ENCODE assay signal across 20 cellular contexts in the genomic region with DNA sequence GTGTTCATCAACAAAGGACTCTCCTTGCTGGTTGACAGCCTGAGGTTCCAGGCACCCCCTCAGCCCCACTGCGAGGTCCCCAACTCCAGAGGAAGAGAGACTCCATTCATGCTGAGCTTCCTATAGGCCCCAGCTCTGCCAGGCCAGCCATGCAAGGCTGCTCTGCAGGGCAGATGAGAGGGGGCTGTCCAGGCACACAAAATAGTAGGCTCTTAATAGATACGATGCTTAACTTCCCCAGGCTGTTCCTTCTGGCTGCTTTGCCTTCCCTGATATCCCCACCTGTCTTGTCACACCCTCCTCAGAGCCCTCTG. TPM values are rescaled to one million over a fixed set of nuclear protein-coding genes. Genes with fewer than 3 reads are reported as not detected.
DNase-seq lines count a peak whose midpoint lies in the region; ATAC-seq and TF ChIP-seq lines count a peak whose summit lies in the region.
"Had no signal": no experiment of that assay in that cellular context is flagged by ENCODE, and none has a peak within 500 bp of the region (broad histone marks: within the 10 kb centered on the region; RNA-seq: fewer than 3 reads in every experiment).

No MANE protein-coding gene starts in this region.

- H3K4me3 ChIP-seq in adipocyte (ENCODE audit: low read length) (no peak overlapping the region), neural progenitor cell (no peak overlapping the region), tibial artery (no peak overlapping the region), OCI-LY7 (ENCODE audit: low read depth, low read length, poor library complexity, severe bottlenecking) (no peak overlapping the region)

- H3K36me3 Mint-ChIP-seq in neural progenitor cell (no peaks in the 10 kb centered on the region), T-helper 17 cell (ENCODE audit: low read depth) (no peaks in the 10 kb centered on the region)
- no peaks in the 10 kb centered on the region for H3K36me3 Mint-ChIP-seq in activated T-cell treated with anti-CD3 and anti-CD28 coated beads, Interleukin-2, amount 50 U/mL, for 72 hours (ENCODE audit: insufficient read depth in 2 of 2)

- H3K4me3 Mint-ChIP-seq in neural progenitor cell (no peak overlapping the region), T-helper 17 cell (no peak overlapping the region)
- no peak overlapping the region for H3K4me3 Mint-ChIP-seq in activated T-cell treated with anti-CD3 and anti-CD28 coated beads, Interleukin-2, amount 50 U/mL, for 72 hours
- H3K4me3 Mint-ChIP-seq: central memory CD8-positive, alpha-beta T cell; naive thymus-derived CD4-positive, alpha-beta T cell; T-helper 1 cell treated with Interleukin-12 subunit alpha and Interleukin-12 subunit beta and Interleukin-4 antibody, amounts not matched to agents 30 μg/mL and 1 μg/mL, for 36 hours had no signal

- intact Hi-C loops in tibial artery (cut with DNase I; ENCODE audit: low total_unique reads), result no loop called here
- intact Hi-C loops in OCI-LY7 (cut with micrococcal nuclease; ENCODE audit: unreplicated experiment), result no loop called here

- H3K27me3 Mint-ChIP-seq in neural progenitor cell (ENCODE audit: insufficient read depth, low read depth) (peaks cover 3% of the 10 kb centered on the region), T-helper 17 cell (no peaks in the 10 kb centered on the region)
- no peaks in the 10 kb centered on the region for H3K27me3 Mint-ChIP-seq in activated T-cell treated with anti-CD3 and anti-CD28 coated beads, Interleukin-2, amount 50 U/mL, for 72 hours (ENCODE audit: low read depth)
- H3K27me3 Mint-ChIP-seq: central memory CD8-positive, alpha-beta T cell; naive thymus-derived CD4-positive, alpha-beta T cell had no signal

- peaks cover 16% of the 10 kb centered on the region for H3F3A ChIP-seq in neural progenitor cell (ENCODE audit: low read depth)

- no peaks in the 10 kb centered on the region for H3K9me2 ChIP-seq in OCI-LY7 (ENCODE audit: insufficient read depth, low read length)

- ATAC-seq in foreskin keratinocyte (peak; percentile 26), T-helper 17 cell (no peak)
- no peak for ATAC-seq in activated T-cell treated with anti-CD3 and anti-CD28 coated beads, Interleukin-2, amount 50 U/mL, for 72 hours (replicated peaks in 1 of 2)
- ATAC-seq: naive thymus-derived CD4-positive, alpha-beta T cell had no signal

- no peak overlapping the region for H2AFZ ChIP-seq in neural progenitor cell (replicated peaks)
- H2AFZ ChIP-seq in OCI-LY7 (ENCODE audit: low read length), result no peak overlapping the region

- BruUV-seq in OCI-LY7 (replicated peaks; lab: Mats Ljungman, UMichigan), result no TSS peak

- peaks cover 23% of the 10 kb centered on the region for H4K20me1 ChIP-seq in neural progenitor cell (ENCODE audit: low read depth)
- H4K20me1 ChIP-seq in OCI-LY7 (ENCODE audit: insufficient read depth, low read length), result no peaks in the 10 kb centered on the region

- DNase-seq in adipocyte (ENCODE audit: low read depth) (no peak), foreskin keratinocyte (no peak), neural progenitor cell (ENCODE audit: low spot score) (no peak), tibial artery (no peak), OCI-LY7 (ENCODE audit: low spot score) (no peak), germinal center (ENCODE audit: low spot score) (no peak), T-helper 17 cell (no peak)
- DNase-seq in activated T-cell treated with anti-CD3 and anti-CD28 coated beads, Interleukin-2, amount 50 U/mL, for 72 hours, result no peak
- DNase-seq: activated CD8-positive, alpha-beta memory T cell treated with anti-CD3 and anti-CD28 coated beads, Interleukin-2, amount 50 U/mL, for 4 hours; activated naive CD4-positive, alpha-beta T cell treated with Interleukin-2 at 50 U/mL for 16 hours; DMS153; naive thymus-derived CD4-positive, alpha-beta T cell; NCI-H187; NCI-H524 treated with DMSO at 0.1 percent for 48 hours; stimulated activated CD4-positive, alpha-beta T cell treated with anti-CD3 and anti-CD28 coated beads, Interleukin-4, amount 100 ng/mL, for 4 hours had no signal

- CTCF ChIA-PET in OCI-LY7 (lab: Charles Lee; ENCODE audit: unreplicated experiment), result no interaction called here

- H3K4me1 Mint-ChIP-seq in neural progenitor cell (peaks cover 10% of the 10 kb centered on the region), T-helper 17 cell (peaks cover 5% of the 10 kb centered on the region)
- H3K4me1 Mint-ChIP-seq in activated T-cell treated with anti-CD3 and anti-CD28 coated beads, Interleukin-2, amount 50 U/mL, for 72 hours (ENCODE audit: low read depth), result peaks cover 5% of the 10 kb centered on the region

- no peaks in the 10 kb centered on the region for H3K36me3 ChIP-seq in adipocyte (ENCODE audit: control insufficient read depth, insufficient read depth, low read length, severe bottlenecking)
- H3K36me3 ChIP-seq in neural progenitor cell, result no peaks in the 10 kb centered on the region
- H3K36me3 ChIP-seq in tibial artery, result no peaks in the 10 kb centered on the region
- no peaks in the 10 kb centered on the region for H3K36me3 ChIP-seq in OCI-LY7 (ENCODE audit: insufficient read depth, low read length)
- H3K36me3 ChIP-seq: BE2C had no signal

- peaks cover 13% of the 10 kb centered on the region for H3K4me1 ChIP-seq in adipocyte (ENCODE audit: control insufficient read depth, insufficient read depth, low read length)
- peaks cover 7% of the 10 kb centered on the region for H3K4me1 ChIP-seq in foreskin keratinocyte
- H3K4me1 ChIP-seq in neural progenitor cell, result peaks cover 4% of the 10 kb centered on the region
- H3K4me1 ChIP-seq in tibial artery, result peaks cover 0 to 56% (median 39%) of the 10 kb centered on the region in 4 donors
- no peaks in the 10 kb centered on the region for H3K4me1 ChIP-seq in OCI-LY7 (ENCODE audit: insufficient read depth, low read length, poor library complexity, severe bottlenecking)
- H3K4me1 ChIP-seq: BE2C had no signal

- peak overlapping the region; percentile 5 for H3K9ac ChIP-seq in adipocyte (ENCODE audit: low read length)
- no peak overlapping the region for H3K9ac ChIP-seq in neural progenitor cell

- TF ChIP-seq CTCF in foreskin keratinocyte (conservative IDR thresholded peaks at IDR 0.05), result no peak
- TF ChIP-seq CTCF in neural progenitor cell (IDR thresholded peaks at IDR 0.05), result no peak
- TF ChIP-seq CTCF in tibial artery (IDR thresholded peaks at IDR 0.05), result no peak
- TF ChIP-seq CTCF in OCI-LY7 (conservative IDR thresholded peaks at IDR 0.05; ENCODE audit: low read length), result no peak

- POLR2A ChIA-PET in OCI-LY7 (lab: Charles Lee), result no interaction called here

- H3K4me2 ChIP-seq in neural progenitor cell (no peak overlapping the region), OCI-LY7 (ENCODE audit: low read length) (no peak overlapping the region)

- H3K79me2 ChIP-seq in neural progenitor cell (ENCODE audit: low read depth) (peaks cover 4% of the 10 kb centered on the region), OCI-LY7 (ENCODE audit: insufficient read depth, low read depth, low read length) (no peaks in the 10 kb centered on the region)

- H3K27me3 ChIP-seq in adipocyte (replicated peaks; ENCODE audit: control insufficient read depth, insufficient read depth, low read length) (peaks cover 3% of the 10 kb centered on the region), foreskin keratinocyte (no peaks in the 10 kb centered on the region), neural progenitor cell (no peaks in the 10 kb centered on the region), tibial artery (no peaks in the 10 kb centered on the region)
- H3K27me3 ChIP-seq: BE2C had no signal

- H3K27ac Mint-ChIP-seq in neural progenitor cell, result no peak overlapping the region
- no peak overlapping the region for H3K27ac Mint-ChIP-seq in activated T-cell treated with anti-CD3 and anti-CD28 coated beads, Interleukin-2, amount 50 U/mL, for 72 hours
- H3K27ac Mint-ChIP-seq in T-helper 17 cell, result no peak overlapping the region
- H3K27ac Mint-ChIP-seq: T-helper 1 cell treated with Interleukin-12 subunit alpha and Interleukin-12 subunit beta and Interleukin-4 antibody, amounts not matched to agents 30 μg/mL and 1 μg/mL, for 36 hours had no signal

- H3K9me3 ChIP-seq in adipocyte (ENCODE audit: control insufficient read depth, low read length), result no peaks in the 10 kb centered on the region
- H3K9me3 ChIP-seq in neural progenitor cell (ENCODE audit: low read depth), result no peaks in the 10 kb centered on the region
- no peaks in the 10 kb centered on the region for H3K9me3 ChIP-seq in tibial artery
- no peaks in the 10 kb centered on the region for H3K9me3 ChIP-seq in OCI-LY7 (ENCODE audit: low read length)
- no peaks in the 10 kb centered on the region for H3K9me3 ChIP-seq in T-helper 17 cell (ENCODE audit: control insufficient read depth, low read length, poor library complexity, severe bottlenecking)
- H3K9me3 ChIP-seq: BE2C had no signal

- H3K9me3 Mint-ChIP-seq in neural progenitor cell, result no peaks in the 10 kb centered on the region
- no peaks in the 10 kb centered on the region for H3K9me3 Mint-ChIP-seq in activated T-cell treated with anti-CD3 and anti-CD28 coated beads, Interleukin-2, amount 50 U/mL, for 72 hours
- H3K9me3 Mint-ChIP-seq: central memory CD8-positive, alpha-beta T cell; naive thymus-derived CD4-positive, alpha-beta T cell; T-helper 1 cell treated with Interleukin-12 subunit alpha and Interleukin-12 subunit beta and Interleukin-4 antibody, amounts not matched to agents 30 μg/mL and 1 μg/mL, for 36 hours had no signal

- no peak overlapping the region for H3K27ac ChIP-seq in foreskin keratinocyte
- peak overlapping the region; percentile 19 for H3K27ac ChIP-seq in neural progenitor cell
- peak overlapping the region; percentile 69 to 74 for H3K27ac ChIP-seq in tibial artery
- no peak overlapping the region for H3K27ac ChIP-seq in OCI-LY7 (ENCODE audit: low read depth, low read length, poor library complexity, severe bottlenecking)

RNA-seq across cellular contexts. Expression of gene CRYBB3, which starts 45.0 kb away (rescaled TPM):
- total RNA-seq in foreskin keratinocyte (not detected in 2 replicates), neural progenitor cell (ENCODE audit: low replicate concordance) (0.19 TPM in 1 of 2 replicates, not detected in the other), OCI-LY7 (2022) (not detected in 2 replicates), T-helper 17 cell (not detected)
- polyA plus RNA-seq in foreskin keratinocyte, result 0.30 and 0.31 TPM in 2 replicates
- total RNA-seq in OCI-LY7 (2014; rRNA removed; shearing (Covaris generic)), result not detected in 2 replicates
- total RNA-seq in activated T-cell treated with anti-CD3 and anti-CD28 coated beads, Interleukin-2, amount 50 U/mL, for 72 hours, result under 1 TPM; 0.30 to 0.77 TPM
- total RNA-seq: frontal cortex; naive thymus-derived CD4-positive, alpha-beta T cell; renal cortical epithelial cell had no signal
- polyA plus RNA-seq: naive thymus-derived CD4-positive, alpha-beta T cell had no signal

Comparison
In these comparisons a context has a peak if more than half of its experiments do, and no peak if none do; other contexts are left out.
1. H3K27ac ChIP-seq: peak in neural progenitor cell (single experiment) and tibial artery (2 of 2); none in foreskin keratinocyte (single experiment) and OCI-LY7 (single experiment).